ENCODE assay signal across 20 cellular contexts in genomic region chr9:127868278-127868903, GRCh38. TPM values are rescaled to one million over a fixed set of nuclear protein-coding genes. Genes with fewer than 3 reads are reported as not detected.
DNase-seq lines count a peak whose midpoint lies in the region; ATAC-seq and TF ChIP-seq lines count a peak whose summit lies in the region.
"Had no signal": no experiment of that assay in that cellular context is flagged by ENCODE, and none has a peak within 500 bp of the region (broad histone marks: within the 10 kb centered on the region; RNA-seq: fewer than 3 reads in every experiment).

No MANE protein-coding gene starts in this region.

- H3K27ac ChIP-seq in CD4-positive, alpha-beta T cell (ENCODE audit: low read depth, low read length), result no peak overlapping the region
- H3K27ac ChIP-seq in right cardiac atrium (ENCODE audit: low read length) (peak overlapping the region; percentile 32), spleen (peak overlapping the region in 6 of 8 donors; percentile 70 to 86 (median 82)), transverse colon (no peak overlapping the region)
- H3K27ac ChIP-seq: neural progenitor cell, SK-N-MC had no signal

- no peak for TF ChIP-seq EP300 in transverse colon (IDR thresholded peaks at IDR 0.05; ENCODE audit: low read depth)

- no peaks in the 10 kb centered on the region for H3K9me3 Mint-ChIP-seq in CD4-positive, alpha-beta T cell
- H3K9me3 Mint-ChIP-seq in T-cell, result no peaks in the 10 kb centered on the region
- no peaks in the 10 kb centered on the region for H3K9me3 Mint-ChIP-seq in activated naive CD8-positive, alpha-beta T cell treated with anti-CD3 and anti-CD28 coated beads for 36 hours
- H3K9me3 Mint-ChIP-seq: activated T-cell treated with anti-CD3 and anti-CD28 coated beads, Interleukin-2, amount 50 U/mL, for 24 hours; effector memory CD8-positive, alpha-beta T cell; neural progenitor cell; T-helper 2 cell treated with Interferon-gamma antibody and Interleukin-4, amounts not matched to agents 5 μg/mL and 100 μg/mL, for 36 hours had no signal

- intact Hi-C loops in CD4-positive, alpha-beta T cell (cut with DNase I, micrococcal nuclease), result loop anchor here (2.0 to 5.0 kb wide), 3 partner anchors 66 to 364 kb away; partner anchors contain the start of genes CDK9 (in 1 of the 2) and FPGS (in 1 of the 2)
- intact Hi-C loops in right cardiac atrium (cut with DNase I), result no loop called here
- intact Hi-C loops in spleen (cut with DNase I; ENCODE audit: low total_unique reads), result loop anchor here (10.0 kb wide), 1 partner anchor 74 kb away; no protein-coding TSS in a partner anchor
- intact Hi-C loops in transverse colon (cut with DNase I; ENCODE audit: low total_unique reads), result no loop called here

- H3K27me3 Mint-ChIP-seq in CD4-positive, alpha-beta T cell, result no peaks in the 10 kb centered on the region
- H3K27me3 Mint-ChIP-seq in T-cell, result no peaks in the 10 kb centered on the region
- H3K27me3 Mint-ChIP-seq in activated naive CD8-positive, alpha-beta T cell treated with anti-CD3 and anti-CD28 coated beads for 36 hours, result no peaks in the 10 kb centered on the region
- H3K27me3 Mint-ChIP-seq: activated T-cell treated with anti-CD3 and anti-CD28 coated beads, Interleukin-2, amount 50 U/mL, for 24 hours; effector memory CD8-positive, alpha-beta T cell had no signal

- H3K9me3 ChIP-seq in CD4-positive, alpha-beta T cell (ENCODE audit: control insufficient read depth, low read length), result no peaks in the 10 kb centered on the region
- H3K9me3 ChIP-seq in right cardiac atrium (ENCODE audit: control insufficient read depth, low read length) (no peaks in the 10 kb centered on the region), spleen (no peaks in the 10 kb centered on the region), transverse colon (no peaks in the 10 kb centered on the region)
- H3K9me3 ChIP-seq: Peyer's patch had no signal

- no peak for TF ChIP-seq CTCF in CD4-positive, alpha-beta T cell (IDR thresholded peaks at IDR 0.05)
- TF ChIP-seq CTCF in spleen (IDR thresholded peaks at IDR 0.05 in 8 of 11, conservative IDR thresholded peaks at IDR 0.05 in 3 of 11) (no peak), transverse colon (IDR thresholded peaks at IDR 0.05) (no peak)

- H3K27me3 ChIP-seq in CD4-positive, alpha-beta T cell (ENCODE audit: control insufficient read depth, insufficient read depth, low read length), result no peaks in the 10 kb centered on the region
- no peaks in the 10 kb centered on the region for H3K27me3 ChIP-seq in right cardiac atrium (ENCODE audit: control insufficient read depth, insufficient read depth)
- no peaks in the 10 kb centered on the region for H3K27me3 ChIP-seq in spleen (replicated peaks in 1 of 7)
- no peaks in the 10 kb centered on the region for H3K27me3 ChIP-seq in transverse colon
- H3K27me3 ChIP-seq: neural progenitor cell, Peyer's patch had no signal

- TF ChIP-seq POLR2A in spleen (IDR thresholded peaks at IDR 0.05), result no peak
- TF ChIP-seq POLR2A in transverse colon (IDR thresholded peaks at IDR 0.05), result no peak

- H3K36me3 Mint-ChIP-seq in CD4-positive, alpha-beta T cell (ENCODE audit: low read depth), result peaks cover 4% of the 10 kb centered on the region
- no peaks in the 10 kb centered on the region for H3K36me3 Mint-ChIP-seq in T-cell
- no peaks in the 10 kb centered on the region for H3K36me3 Mint-ChIP-seq in activated naive CD8-positive, alpha-beta T cell treated with anti-CD3 and anti-CD28 coated beads for 36 hours

- no peak for ATAC-seq in CD4-positive, alpha-beta T cell (ENCODE audit: poor library complexity)
- ATAC-seq in T-cell (replicated peaks in 1 of 4) (no peak), right cardiac atrium (no peak)
- ATAC-seq: effector memory CD8-positive, alpha-beta T cell; left colon had no signal

- H3K36me3 ChIP-seq in spleen (peaks cover 0 to 45% (median 6%) of the 10 kb centered on the region in 6 donors), transverse colon (no peaks in the 10 kb centered on the region)
- H3K36me3 ChIP-seq: neural progenitor cell, Peyer's patch had no signal

- POLR2A ChIA-PET in CD4-positive, alpha-beta T cell (lab: Charles Lee), result no interaction called here
- POLR2A ChIA-PET in T-cell (lab: Charles Lee), result no interaction called here

- CTCF ChIA-PET in CD4-positive, alpha-beta T cell (lab: Charles Lee), result interaction anchor here (2.0 kb wide), 1 partner anchor 82 kb away, joined by 16 read pairs; the partner anchor contains the start of gene CDK9
- CTCF ChIA-PET in T-cell (lab: Charles Lee), result interaction anchor here in 1 of 2 donors (0.7 to 1.0 kb wide), 2 partner anchors 29 to 124 kb away, joined by 3 to 4 read pairs; no protein-coding TSS in a partner anchor

- no peak overlapping the region for H3K4me3 ChIP-seq in right cardiac atrium (ENCODE audit: low read length)
- no peak overlapping the region for H3K4me3 ChIP-seq in spleen
- no peak overlapping the region for H3K4me3 ChIP-seq in transverse colon
- H3K4me3 ChIP-seq: neural progenitor cell, Peyer's patch, SK-N-MC had no signal

- peak overlapping the region; percentile 0 for H3K27ac Mint-ChIP-seq in CD4-positive, alpha-beta T cell
- H3K27ac Mint-ChIP-seq in T-cell, result peak overlapping the region; percentile 8 to 75
- H3K27ac Mint-ChIP-seq in activated naive CD8-positive, alpha-beta T cell treated with anti-CD3 and anti-CD28 coated beads for 36 hours, result no peak overlapping the region
- H3K27ac Mint-ChIP-seq: activated T-cell treated with anti-CD3 and anti-CD28 coated beads, Interleukin-2, amount 50 U/mL, for 24 hours; effector memory CD8-positive, alpha-beta T cell; neural progenitor cell; T-helper 2 cell treated with Interferon-gamma antibody and Interleukin-4, amounts not matched to agents 5 μg/mL and 100 μg/mL, for 36 hours had no signal

- WGBS in right cardiac atrium, result 82% methylated on average over 18 of the region's 18 CpGs
- 79 to 90% (median 88%) methylated on average over 11 to 18 of the region's 18 CpGs for WGBS in spleen, 5 donors
- 93 to 94% methylated on average over 3 to 15 of the region's 18 CpGs for WGBS in transverse colon (ENCODE audit: low coverage in 1 of 2), 2 donors

- no peak overlapping the region for H3K4me3 Mint-ChIP-seq in CD4-positive, alpha-beta T cell
- H3K4me3 Mint-ChIP-seq in T-cell, result no peak overlapping the region
- no peak overlapping the region for H3K4me3 Mint-ChIP-seq in activated naive CD8-positive, alpha-beta T cell treated with anti-CD3 and anti-CD28 coated beads for 36 hours
- H3K4me3 Mint-ChIP-seq: activated T-cell treated with anti-CD3 and anti-CD28 coated beads, Interleukin-2, amount 50 U/mL, for 24 hours; effector memory CD8-positive, alpha-beta T cell; neural progenitor cell; T-helper 2 cell treated with Interferon-gamma antibody and Interleukin-4, amounts not matched to agents 5 μg/mL and 100 μg/mL, for 36 hours had no signal

- peaks cover 20% of the 10 kb centered on the region for H3K4me1 Mint-ChIP-seq in CD4-positive, alpha-beta T cell (ENCODE audit: low read depth)
- peaks cover 17 to 19% (median 19%) of the 10 kb centered on the region in 3 donors for H3K4me1 Mint-ChIP-seq in T-cell
- H3K4me1 Mint-ChIP-seq in activated naive CD8-positive, alpha-beta T cell treated with anti-CD3 and anti-CD28 coated beads for 36 hours, result peaks cover 14% of the 10 kb centered on the region

- H3K4me1 ChIP-seq in right cardiac atrium (ENCODE audit: control insufficient read depth, insufficient read depth, low read length) (peaks cover 3% of the 10 kb centered on the region), spleen (peaks cover 29 to 99% (median 64%) of the 10 kb centered on the region in 6 donors), transverse colon (peaks cover 0 to under 1% (median 0%) of the 10 kb centered on the region in 4 donors)
- H3K4me1 ChIP-seq: neural progenitor cell had no signal

- DNase-seq in CD4-positive, alpha-beta T cell, result no peak
- DNase-seq in T-cell, result no peak
- peak in 2 of 3 donors; percentile 6 to 57 for DNase-seq in right cardiac atrium
- DNase-seq in spleen, result no peak
- DNase-seq in Kasumi-1 (lab: John Stamatoyannopoulos, UW), result no peak
- DNase-seq in transverse colon, result no peak
- DNase-seq in stimulated activated CD4-positive, alpha-beta T cell treated with anti-CD3 and anti-CD28 coated beads, Interleukin-4, amount 100 ng/mL, for 4 hours, result no peak
- DNase-seq in activated naive CD8-positive, alpha-beta T cell treated with anti-CD3 and anti-CD28 coated beads for 36 hours, result no peak
- DNase-seq: activated naive CD4-positive, alpha-beta T cell treated with anti-CD3 and anti-CD28 coated beads, Interleukin-2, amount 50 U/mL, for 16 hours; activated T-cell treated with anti-CD3 and anti-CD28 coated beads, Interleukin-2, amount 50 U/mL, for 24 hours; DMS79; effector memory CD8-positive, alpha-beta T cell; left colon; NCI-H1417; NCI-H510A treated with DMSO at 0.1 percent for 48 hours; Peyer's patch; retina had no signal

- in situ Hi-C loops in transverse colon (cut with MboI; ENCODE audit: low pct_ligation_motif_present in 1 of 4, low pct_unique_long_range_greater_than_20kb in 1 of 4, low sequenced_read_pairs in 3 of 4), result loop anchor here in 1 of 4 donors (10.0 kb wide), 2 partner anchors 134 to 274 kb away; partner anchors contain the start of gene TOR2A

RNA-seq across cellular contexts. Expression of gene AK1, which starts 9.1 kb away (rescaled TPM):
- 10 to 100 TPM; 46.7 to 52.6 TPM for total RNA-seq in CD4-positive, alpha-beta T cell
- total RNA-seq in T-cell (10 to 100 TPM; 40.5 to 54.9 (median 50.4) TPM), right cardiac atrium (100 to 1,000 TPM; 630 to 722 (median 659) TPM), spleen (10 to 100 TPM; 41.3 to 89.7 (median 59.7) TPM), transverse colon (100 to 1,000 TPM in 1 of 4 donors, 10 to 100 TPM in 3; 24.7 to 110 (median 62.4) TPM)
- polyA plus RNA-seq in right cardiac atrium (811 TPM), spleen (10 to 100 TPM; 47.0 to 97.9 (median 82.7) TPM)
- 10 to 100 TPM in 1 of 2 experiments, 1 to 10 TPM in 1; 9.9 to 11.7 TPM for total RNA-seq in activated naive CD8-positive, alpha-beta T cell treated with anti-CD3 and anti-CD28 coated beads for 36 hours

RNA-seq across cellular contexts. Expression of gene ENG, which starts 13.9 kb away (rescaled TPM):
- 1 to 10 TPM; 2.5 to 2.6 TPM for total RNA-seq in CD4-positive, alpha-beta T cell
- 10 to 100 TPM in 1 of 5 donors, 1 to 10 TPM in 4; 6.8 to 16.7 (median 8.8) TPM for total RNA-seq in T-cell
- total RNA-seq in right cardiac atrium, result 100 to 1,000 TPM; 275 to 462 (median 364) TPM
- polyA plus RNA-seq in right cardiac atrium, result 362 TPM
- 100 to 1,000 TPM; 150 to 334 (median 247) TPM for total RNA-seq in spleen
- 10 to 100 TPM; 29.2 to 63.1 (median 47.8) TPM for polyA plus RNA-seq in spleen
- total RNA-seq in transverse colon, result 10 to 100 TPM; 10.6 to 23.9 (median 17.0) TPM
- 10 to 100 TPM; 17.7 to 18.8 TPM for total RNA-seq in activated naive CD8-positive, alpha-beta T cell treated with anti-CD3 and anti-CD28 coated beads for 36 hours

RNA-seq across cellular contexts. Expression of gene ST6GALNAC6, which starts 31.0 kb away (rescaled TPM):
- 10 to 100 TPM; 93.1 to 97.5 TPM for total RNA-seq in CD4-positive, alpha-beta T cell
- total RNA-seq in T-cell (100 to 1,000 TPM in 2 of 5 donors, 10 to 100 TPM in 3; 73.0 to 123 (median 86.3) TPM), right cardiac atrium (10 to 100 TPM; 60.1 to 73.7 (median 65.2) TPM), spleen (100 to 1,000 TPM in 1 of 7 donors, 10 to 100 TPM in 6; 62.5 to 118 (median 75.9) TPM), transverse colon (10 to 100 TPM; 41.0 to 80.4 (median 75.7) TPM)
- polyA plus RNA-seq in right cardiac atrium (55.9 TPM), spleen (10 to 100 TPM; 29.0 to 68.0 (median 31.7) TPM)
- 10 to 100 TPM; 44.5 to 45.1 TPM for total RNA-seq in activated naive CD8-positive, alpha-beta T cell treated with anti-CD3 and anti-CD28 coated beads for 36 hours

RNA-seq across cellular contexts. Expression of gene ST6GALNAC4, which starts 48.5 kb away (rescaled TPM):
- 10 to 100 TPM; 28.7 to 30.2 TPM for total RNA-seq in CD4-positive, alpha-beta T cell
- total RNA-seq in T-cell (10 to 100 TPM; 24.9 to 40.7 (median 35.1) TPM), right cardiac atrium (10 to 100 TPM; 26.3 to 36.7 (median 32.3) TPM), spleen (10 to 100 TPM; 48.6 to 92.8 (median 65.8) TPM), transverse colon (10 to 100 TPM; 16.7 to 66.1 (median 47.3) TPM)
- polyA plus RNA-seq in right cardiac atrium (24.3 TPM), spleen (10 to 100 TPM; 16.0 to 36.7 (median 19.5) TPM)
- total RNA-seq in activated naive CD8-positive, alpha-beta T cell treated with anti-CD3 and anti-CD28 coated beads for 36 hours, result 10 to 100 TPM; 45.3 to 51.2 TPM

Comparison
In these comparisons a context has a peak if more than half of its experiments do, and no peak if none do; other contexts are left out.
1. DNase-seq: peak in right cardiac atrium (2 of 3); none in CD4-positive, alpha-beta T cell (0 of 10), T-cell (0 of 34), spleen (single experiment), Kasumi-1 (0 of 2), transverse colon (single experiment), stimulated activated CD4-positive, alpha-beta T cell treated with anti-CD3 and anti-CD28 coated beads, Interleukin-4, amount 100 ng/mL, for 4 hours (0 of 2) and activated naive CD8-positive, alpha-beta T cell treated with anti-CD3 and anti-CD28 coated beads for 36 hours (single experiment).
2. H3K27ac ChIP-seq: peak in right cardiac atrium (single experiment) and spleen (6 of 8); none in CD4-positive, alpha-beta T cell (single experiment) and transverse colon (0 of 4).
3. RNA of gene AK1, which starts 9.1 kb away (total RNA-seq): 630 to 722 TPM in right cardiac atrium; 24.7 to 110 TPM in transverse colon, 41.3 to 89.7 TPM in spleen, 46.7 to 52.6 TPM in CD4-positive, alpha-beta T cell, 40.5 to 54.9 TPM in T-cell and 9.9 to 11.7 TPM in activated naive CD8-positive, alpha-beta T cell treated with anti-CD3 and anti-CD28 coated beads for 36 hours; every median in the first group is over 4 times any median in the second.
4. RNA of gene ENG, which starts 13.9 kb away (total RNA-seq): 275 to 462 TPM in right cardiac atrium and 150 to 334 TPM in spleen; 10.6 to 23.9 TPM in transverse colon, 17.7 to 18.8 TPM in activated naive CD8-positive, alpha-beta T cell treated with anti-CD3 and anti-CD28 coated beads for 36 hours, 6.8 to 16.7 TPM in T-cell and 2.5 to 2.6 TPM in CD4-positive, alpha-beta T cell; every median in the first group is over 4 times any median in the second.
5. intact Hi-C loops: an anchor here in CD4-positive, alpha-beta T cell (2.0 to 5.0 kb wide) and spleen (10.0 kb wide); none called in right cardiac atrium and transverse colon.